8 cellular contexts compared by ENCODE assay signal in genomic region chr4:103075894-103076776, GRCh38. TPM values are rescaled to one million over a fixed set of nuclear protein-coding genes. Genes with fewer than 3 reads are reported as not detected.
DNase-seq lines count a peak whose midpoint lies in the region; ATAC-seq and TF ChIP-seq lines count a peak whose summit lies in the region.

A gene with protein sequence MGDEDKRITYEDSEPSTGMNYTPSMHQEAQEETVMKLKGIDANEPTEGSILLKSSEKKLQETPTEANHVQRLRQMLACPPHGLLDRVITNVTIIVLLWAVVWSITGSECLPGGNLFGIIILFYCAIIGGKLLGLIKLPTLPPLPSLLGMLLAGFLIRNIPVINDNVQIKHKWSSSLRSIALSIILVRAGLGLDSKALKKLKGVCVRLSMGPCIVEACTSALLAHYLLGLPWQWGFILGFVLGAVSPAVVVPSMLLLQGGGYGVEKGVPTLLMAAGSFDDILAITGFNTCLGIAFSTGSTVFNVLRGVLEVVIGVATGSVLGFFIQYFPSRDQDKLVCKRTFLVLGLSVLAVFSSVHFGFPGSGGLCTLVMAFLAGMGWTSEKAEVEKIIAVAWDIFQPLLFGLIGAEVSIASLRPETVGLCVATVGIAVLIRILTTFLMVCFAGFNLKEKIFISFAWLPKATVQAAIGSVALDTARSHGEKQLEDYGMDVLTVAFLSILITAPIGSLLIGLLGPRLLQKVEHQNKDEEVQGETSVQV (minus strand): TSS chr4:103076761. CDS start chr4:103067550, 9,211 bp downstream.

- DNase-seq in EL (peak; percentile 67), T follicular helper cell (ENCODE audit: low read depth) (peak; percentile 42), cardiac septum (ENCODE audit: low spot score) (peak; percentile 86), posterior cingulate gyrus (peak; percentile 42 to 94 (median 64)), transverse colon (peak; percentile 59)
- peak; percentile 67 for DNase-seq in activated naive CD8-positive, alpha-beta T cell treated with anti-CD3 and anti-CD28 coated beads, Interleukin-2, amount 50 U/mL, for 24 hours

- TF ChIP-seq POLR2A in transverse colon (IDR thresholded peaks at IDR 0.05), result no peak

- no peak for TF ChIP-seq EP300 in transverse colon (IDR thresholded peaks at IDR 0.05; ENCODE audit: low read depth)

- H3K27ac Mint-ChIP-seq in activated naive CD8-positive, alpha-beta T cell treated with anti-CD3 and anti-CD28 coated beads, Interleukin-2, amount 50 U/mL, for 24 hours, result peak within 1 kb of the TSS; percentile 99

- no peaks in the 10 kb centered on the region for H3K27me3 Mint-ChIP-seq in activated naive CD8-positive, alpha-beta T cell treated with anti-CD3 and anti-CD28 coated beads, Interleukin-2, amount 50 U/mL, for 24 hours

- in situ Hi-C loops in transverse colon (cut with MboI; ENCODE audit: low pct_ligation_motif_present in 1 of 4, low pct_unique_long_range_greater_than_20kb in 1 of 4, low sequenced_read_pairs in 3 of 4), result no loop called here

- H3K4me1 ChIP-seq in HUES64 (ENCODE audit: insufficient read depth, low read length), result peaks cover 7% of the 10 kb centered on the region; the same call in 1 of the 2 replicates
- H3K4me1 ChIP-seq in transverse colon, result peaks cover 0 to 21% (median 9%) of the 10 kb centered on the region in 4 donors

- H3K4me3 ChIP-seq in HUES64 (ENCODE audit: low read length) (peak within 1 kb of the TSS; percentile 77), transverse colon (peak within 1 kb of the TSS; percentile 47 to 67 (median 62))

- ATAC-seq in GM21447 (IDR thresholded peaks at IDR 0.05; ENCODE audit: unreplicated experiment), result peak; percentile 49
- peak; percentile 65 for ATAC-seq in activated naive CD8-positive, alpha-beta T cell treated with anti-CD3 and anti-CD28 coated beads, Interleukin-2, amount 50 U/mL, for 24 hours

- H3K9me3 Mint-ChIP-seq in activated naive CD8-positive, alpha-beta T cell treated with anti-CD3 and anti-CD28 coated beads, Interleukin-2, amount 50 U/mL, for 24 hours, result no peaks in the 10 kb centered on the region

- WGBS in HUES64, result 1% methylated on average over 86 of the region's 86 CpGs
- 0% methylated on average over 65 of the region's 86 CpGs; no CpG with 5 or more reads in 1 of the 2 donors for WGBS in transverse colon (ENCODE audit: low coverage in 1 of 2), 2 donors

- intact Hi-C loops in cardiac septum (cut with DNase I), result loop anchor here (5.0 to 10.0 kb wide), 3 partner anchors 64 to 731 kb away; partner anchors contain the start of genes SLC39A8 and UBE2D3
- intact Hi-C loops in posterior cingulate gyrus (cut with DNase I), result loop anchor here (5.0 kb wide), 1 partner anchor 574 kb away; the partner anchor contains the start of gene NFKB1
- intact Hi-C loops in transverse colon (cut with DNase I; ENCODE audit: low total_unique reads), result loop anchor here (10.0 kb wide), 1 partner anchor 571 kb away; the partner anchor contains the start of gene NFKB1

- no peak within 1 kb of the TSS; the same call in 1 of the 2 replicates for H3K27ac ChIP-seq in HUES64 (ENCODE audit: low read depth, low read length)
- H3K27ac ChIP-seq in transverse colon, result peak within 1 kb of the TSS; percentile 75 to 86 (median 85)

- no peak for TF ChIP-seq CTCF in transverse colon (IDR thresholded peaks at IDR 0.05)

- H3K9ac ChIP-seq in HUES64 (ENCODE audit: low read depth, low read length), result peak within 1 kb of the TSS; percentile 89

- H3K4me3 Mint-ChIP-seq in activated naive CD8-positive, alpha-beta T cell treated with anti-CD3 and anti-CD28 coated beads, Interleukin-2, amount 50 U/mL, for 24 hours, result peak within 1 kb of the TSS; percentile 94

- H3K4me1 Mint-ChIP-seq in activated naive CD8-positive, alpha-beta T cell treated with anti-CD3 and anti-CD28 coated beads, Interleukin-2, amount 50 U/mL, for 24 hours, result peaks cover 50% of the 10 kb centered on the region

- H3K36me3 ChIP-seq in HUES64 (ENCODE audit: insufficient read depth, low read length) (peaks cover 6% of the 10 kb centered on the region; the same call in 1 of the 2 replicates), transverse colon (no peaks in the 10 kb centered on the region)

- H3K36me3 Mint-ChIP-seq in activated naive CD8-positive, alpha-beta T cell treated with anti-CD3 and anti-CD28 coated beads, Interleukin-2, amount 50 U/mL, for 24 hours (ENCODE audit: low read depth), result peaks cover 33% of the 10 kb centered on the region

- H3K9me3 ChIP-seq in HUES64 (ENCODE audit: insufficient read depth, low read depth, low read length) (no peaks in the 10 kb centered on the region), transverse colon (no peaks in the 10 kb centered on the region)

- H3K27me3 ChIP-seq in HUES64 (ENCODE audit: insufficient read depth, low read length) (peaks cover 40% of the 10 kb centered on the region), transverse colon (no peaks in the 10 kb centered on the region)

RNA-seq across cellular contexts. Expression of the gene that starts here (rescaled TPM):
- 3.5 TPM for polyA plus RNA-seq in HUES64 (2013, experiment 1 of 2)
- polyA plus RNA-seq in HUES64 (2013, experiment 2 of 2), result 6.4 TPM
- total RNA-seq in cardiac septum (6.4 TPM), transverse colon (10 to 100 TPM in 2 of 4 donors, 1 to 10 TPM in 1, under 1 TPM in 1; 0.96 to 20.6 (median 7.1) TPM)
